Comparison of ENCODE assay signal across 26 cellular contexts in genomic region chr5:67000794-67001475, GRCh38.
DNase-seq lines count a peak whose midpoint lies in the region; ATAC-seq, FAIRE-seq and TF ChIP-seq lines count a peak whose summit lies in the region.
"Had no signal": no experiment of that assay in that cellular context is flagged by ENCODE, and none has a peak within 500 bp of the region (broad histone marks: within the 10 kb centered on the region; RNA-seq: fewer than 3 reads in every experiment).

No MANE protein-coding gene starts in this region.

- no peaks in the 10 kb centered on the region for H4K20me1 ChIP-seq in PC-3 (ENCODE audit: low read length)
- H4K20me1 ChIP-seq: BLaER1 treated with 17β-estradiol and CSF1 and Interleukin-3, amounts not matched to agents 10 nM and 100 nM had no signal

- H2AFZ ChIP-seq in PC-3 (ENCODE audit: low read length) = no peak overlapping the region

- H3K4me3 ChIP-seq in PC-3 (ENCODE audit: low read length) (no peak overlapping the region), esophagus (ENCODE audit: low read depth in 1 of 2, low read length in 2 of 2) (no peak overlapping the region), subcutaneous abdominal adipose tissue (ENCODE audit: low read depth in 1 of 5, low read length in 5 of 5) (no peak overlapping the region), heart right ventricle (no peak overlapping the region)
- H3K4me3 ChIP-seq: A549; BLaER1 treated with 17β-estradiol and CSF1 and Interleukin-3, amounts not matched to agents 10 nM and 100 nM; SK-N-MC had no signal

- no peak for DNase-seq in D721Med (ENCODE audit: insufficient read length, low spot score)
- peak; percentile 65 for DNase-seq in PC-3
- no peak for DNase-seq in heart right ventricle
- DNase-seq: AML-193; CD4-positive, alpha-beta T cell; DMS79 treated with DMSO at 0.1 percent for 48 hours; GF-D8; Kasumi-1; NCI-H1105; NCI-H146; NCI-H2029; NCI-H446; NCI-H524 treated with DMSO at 0.1 percent for 48 hours; NCI-H774; SIG-M5 had no signal

- H3K9ac ChIP-seq in PC-3 (ENCODE audit: low read length) (no peak overlapping the region), subcutaneous abdominal adipose tissue (ENCODE audit: low read length in 5 of 5) (no peak overlapping the region)
- H3K9ac ChIP-seq: BLaER1 treated with 17β-estradiol and CSF1 and Interleukin-3, amounts not matched to agents 10 nM and 100 nM had no signal

- H3K9me2 ChIP-seq in PC-3 (replicated peaks; ENCODE audit: low read length) = no peaks in the 10 kb centered on the region

- intact Hi-C loops in PC-3 (cut with micrococcal nuclease) = loop anchor here (5.0 to 10.0 kb wide), 2 partner anchors 44 to 186 kb away; no protein-coding TSS in a partner anchor
- intact Hi-C loops in heart right ventricle (cut with DNase I) = loop anchor here in 3 of 10 donors (5.0 to 10.0 kb wide), 3 partner anchors 94 to 101 kb away; no protein-coding TSS in a partner anchor

- 58 to 71% methylated on average over 3 of the region's 3 CpGs for WGBS in esophagus, 2 donors
- 80 to 86% methylated on average over 3 of the region's 3 CpGs for WGBS in heart right ventricle, 2 donors

- no TSS peak for BruUV-seq in PC-3 (replicated peaks; lab: Mats Ljungman, UMichigan)

- H3K4me1 ChIP-seq in PC-3 (ENCODE audit: insufficient read depth, low read length) = peaks cover 30% of the 10 kb centered on the region
- H3K4me1 ChIP-seq in esophagus (ENCODE audit: control insufficient read depth in 2 of 2, insufficient read depth in 2 of 2, low read length in 1 of 2) = peaks cover 0 to 3% of the 10 kb centered on the region in 2 donors
- H3K4me1 ChIP-seq in subcutaneous abdominal adipose tissue (ENCODE audit: control insufficient read depth in 5 of 5, insufficient read depth in 5 of 5, low read length in 5 of 5) = peaks cover 0 to 41% (median 35%) of the 10 kb centered on the region in 5 donors
- peaks cover 0 to 43% (median 23%) of the 10 kb centered on the region in 9 donors for H3K4me1 ChIP-seq in heart right ventricle

- ATAC-seq in PC-3 = no peak
- ATAC-seq in heart right ventricle = no peak
- no peak for ATAC-seq in GM19328 (IDR thresholded peaks at IDR 0.05; ENCODE audit: unreplicated experiment)
- ATAC-seq in GM18517 (IDR thresholded peaks at IDR 0.05; ENCODE audit: unreplicated experiment) = no peak
- ATAC-seq: A549, HCT116, HepG2 had no signal

- POLR2A ChIA-PET in PC-3 (lab: Charles Lee; ENCODE audit: unreplicated experiment) = no interaction called here

- H3F3A ChIP-seq in PC-3 (ENCODE audit: low read length, unreplicated experiment) = no peaks in the 10 kb centered on the region

- peaks cover 14% of the 10 kb centered on the region for H3K79me2 ChIP-seq in PC-3 (ENCODE audit: low read length)

- TF ChIP-seq CTCF in D721Med (IDR thresholded peaks at IDR 0.05; ENCODE audit: insufficient read depth, missing control alignments) = no peak
- TF ChIP-seq CTCF in PC-3 (conservative IDR thresholded peaks at IDR 0.05; ENCODE audit: low read depth, low read length) = no peak
- TF ChIP-seq CTCF in heart right ventricle (IDR thresholded peaks at IDR 0.05) = no peak

- H3K27me3 ChIP-seq in PC-3 (ENCODE audit: low read length) (no peaks in the 10 kb centered on the region), esophagus (ENCODE audit: control insufficient read depth in 1 of 2, insufficient read depth in 2 of 2, low read length in 2 of 2) (no peaks in the 10 kb centered on the region), subcutaneous abdominal adipose tissue (ENCODE audit: control insufficient read depth in 5 of 5, insufficient read depth in 4 of 5, low read length in 5 of 5) (no peaks in the 10 kb centered on the region), heart right ventricle (peaks cover 0 to 5% (median 0%) of the 10 kb centered on the region in 7 donors)
- H3K27me3 ChIP-seq: BLaER1 treated with 17β-estradiol and CSF1 and Interleukin-3, amounts not matched to agents 10 nM and 100 nM had no signal

- peak; percentile 69 for FAIRE-seq in D721Med (lab: Jason Lieb, UNC)
- FAIRE-seq: A549, GM12891, HepG2, RCC 7860 had no signal

- CTCF ChIA-PET in PC-3 (lab: Charles Lee) = no interaction called here

- no peaks in the 10 kb centered on the region for H3K9me3 ChIP-seq in PC-3 (ENCODE audit: low read length)
- no peaks in the 10 kb centered on the region for H3K9me3 ChIP-seq in esophagus (ENCODE audit: control insufficient read depth in 2 of 2, insufficient read depth in 1 of 2, low read depth in 1 of 2, low read length in 1 of 2)
- no peaks in the 10 kb centered on the region for H3K9me3 ChIP-seq in subcutaneous abdominal adipose tissue (ENCODE audit: control insufficient read depth in 5 of 5, low read length in 5 of 5)
- no peaks in the 10 kb centered on the region for H3K9me3 ChIP-seq in heart right ventricle
- H3K9me3 ChIP-seq: A549; BLaER1 treated with 17β-estradiol and CSF1 and Interleukin-3, amounts not matched to agents 10 nM and 100 nM had no signal

- H3K27ac ChIP-seq in PC-3 (ENCODE audit: low read length) (peak overlapping the region; percentile 64), esophagus (ENCODE audit: low read depth in 2 of 2, low read length in 1 of 2) (peak overlapping the region; percentile 78 to 89), subcutaneous abdominal adipose tissue (ENCODE audit: low read depth, low read length) (peak overlapping the region; percentile 90), heart right ventricle (no peak overlapping the region)
- H3K27ac ChIP-seq: A549; BLaER1 treated with 17β-estradiol and CSF1 and Interleukin-3, amounts not matched to agents 10 nM and 100 nM; SK-N-MC had no signal

- H3K36me3 ChIP-seq in PC-3 (ENCODE audit: low read depth, low read length) = no peaks in the 10 kb centered on the region
- no peaks in the 10 kb centered on the region for H3K36me3 ChIP-seq in esophagus (ENCODE audit: control insufficient read depth in 2 of 2, insufficient read depth in 2 of 2, low read length in 1 of 2)
- H3K36me3 ChIP-seq in subcutaneous abdominal adipose tissue (ENCODE audit: control insufficient read depth in 5 of 5, insufficient read depth in 5 of 5, low read length in 5 of 5) = no peaks in the 10 kb centered on the region
- H3K36me3 ChIP-seq in heart right ventricle = no peaks in the 10 kb centered on the region
- H3K36me3 ChIP-seq: BLaER1 treated with 17β-estradiol and CSF1 and Interleukin-3, amounts not matched to agents 10 nM and 100 nM had no signal

- H3K4me2 ChIP-seq in PC-3 (ENCODE audit: low read length) = peak overlapping the region; percentile 51
- H3K4me2 ChIP-seq: A549; BLaER1 treated with 17β-estradiol and CSF1 and Interleukin-3, amounts not matched to agents 10 nM and 100 nM had no signal

Comparison
In these comparisons a context has a peak if more than half of its experiments do, and no peak if none do; other contexts are left out.
1. H3K27ac ChIP-seq: peak in PC-3 (single experiment), esophagus (2 of 2) and subcutaneous abdominal adipose tissue (single experiment); none in heart right ventricle (0 of 10).